ENCODE assay signal across 1 cellular context in genomic region chr11:86134580-86135318, GRCh38.
TF ChIP-seq lines count a peak whose summit lies in the region.

No MANE protein-coding gene starts in this region.

TF ChIP-seq in K562, 482 proteins besides CTCF, POLR2A, EP300 and RAD21 (continued from another document and continues in another):
- TF ChIP-seq NR4A1 (CRISPR knock-in tag; IDR thresholded peaks at IDR 0.05) (no peak), NR4A1 (tag; IDR thresholded peaks at IDR 0.05) (peak; percentile 46; the same call in 1 of the 2 replicates), TCF15 (CRISPR knock-in tag; IDR thresholded peaks at IDR 0.05) (no peak), ZNF124 (CRISPR knock-in tag; IDR thresholded peaks at IDR 0.05) (no peak), ATF3 (IDR thresholded peaks at IDR 0.05) (peak; percentile 26; the same call in 1 of the 2 replicates), ATF3 (CRISPR knock-in tag; conservative IDR thresholded peaks at IDR 0.05) (no peak), LEF1 (IDR thresholded peaks at IDR 0.05) (peak; percentile 63; the same call in 1 of the 2 replicates), PURB (CRISPR knock-in tag; IDR thresholded peaks at IDR 0.05; ENCODE audit: low read depth) (no peak), SMARCC2 (IDR thresholded peaks at IDR 0.05; ENCODE audit: low read depth) (peak; percentile 57), GTF2B (IDR thresholded peaks at IDR 0.05; ENCODE audit: extremely low read depth, insufficient read length) (no peak), USF2 (CRISPR knock-in tag; IDR thresholded peaks at IDR 0.05) (no peak), E2F5 (CRISPR knock-in tag; IDR thresholded peaks at IDR 0.05) (no peak), SRSF9 (IDR thresholded peaks at IDR 0.05; ENCODE audit: borderline replicate concordance, low read depth, low read length) (no peak), TARDBP (IDR thresholded peaks at IDR 0.05) (no peak), LARP7 (IDR thresholded peaks at IDR 0.05) (0 out of 2 replicates have a peak, but pooled peaks have one; percentile 55), L3MBTL2 (IDR thresholded peaks at IDR 0.05) (peak; percentile 50), ZNF184 (CRISPR knock-in tag; IDR thresholded peaks at IDR 0.05) (no peak), TCF3 (CRISPR knock-in tag; IDR thresholded peaks at IDR 0.05) (peak; percentile 83), CHD1 (IDR thresholded peaks at IDR 0.05; ENCODE audit: low read length) (peak; percentile 29), MBD2 (IDR thresholded peaks at IDR 0.05; ENCODE audit: borderline replicate concordance, low read depth) (peak; percentile 48; the same call in 1 of the 2 replicates), ZKSCAN1 (IDR thresholded peaks at IDR 0.05; ENCODE audit: low read depth, low read length) (0 out of 2 replicates have a peak, but pooled peaks have one; percentile 42), ZNF436 (CRISPR knock-in tag; IDR thresholded peaks at IDR 0.05) (no peak), MED1 (CRISPR knock-in tag; IDR thresholded peaks at IDR 0.05; ENCODE audit: borderline replicate concordance) (no peak), NR1H2 (CRISPR knock-in tag; IDR thresholded peaks at IDR 0.05) (no peak), FOXK2 (conservative IDR thresholded peaks at IDR 0.05 in 1 of 2, IDR thresholded peaks at IDR 0.05 in 1 of 2; ENCODE audit: low read depth in 2 of 2) (peak in 1 of 2 experiments; percentile 23; a peak in 1 of 4 replicates), POLR2B (IDR thresholded peaks at IDR 0.05; ENCODE audit: low read depth, partially characterized antibody) (peak; percentile 35), SMAD1 (IDR thresholded peaks at IDR 0.05; ENCODE audit: low read depth, low read length, partially characterized antibody) (no peak), E2F3 (CRISPR knock-in tag; IDR thresholded peaks at IDR 0.05) (no peak), E2F6 (IDR thresholded peaks at IDR 0.05; ENCODE audit: borderline replicate concordance in 1 of 2, extremely low read depth in 1 of 2, insufficient read depth in 1 of 2, insufficient read length in 1 of 2, low read depth in 1 of 2, low read length in 1 of 2, poor library complexity in 1 of 2, severe bottlenecking in 1 of 2) (no peak), ZNF384 (IDR thresholded peaks at IDR 0.05; ENCODE audit: low read depth, low read length) (peak; percentile 81), ELF1 (tag; IDR thresholded peaks at IDR 0.05) (peak; percentile 49; the same call in 1 of the 2 replicates), NR0B1 (IDR thresholded peaks at IDR 0.05; ENCODE audit: partially characterized antibody) (no peak), JUND (IDR thresholded peaks at IDR 0.05; ENCODE audit: borderline replicate concordance, low read depth, low read length) (peak; percentile 57; the same call in 1 of the 2 replicates), JUND (tag; IDR thresholded peaks at IDR 0.05; ENCODE audit: borderline replicate concordance, low read depth, low read length) (peak; percentile 76; the same call in 1 of the 3 replicates), ZNF282 (CRISPR knock-in tag; IDR thresholded peaks at IDR 0.05) (no peak), CUX1 (CRISPR knock-in tag; IDR thresholded peaks at IDR 0.05) (peak; percentile 51; the same call in 1 of the 2 replicates), SMARCA4 (IDR thresholded peaks at IDR 0.05) (peak; percentile 90), UBTF (IDR thresholded peaks at IDR 0.05; ENCODE audit: borderline replicate concordance in 1 of 2, low read depth in 2 of 2, low read length in 2 of 2) (0 out of 4 replicates have a peak, but pooled peaks of 1 of the 2 experiments have one; percentile 34), PCBP2 (IDR thresholded peaks at IDR 0.05; ENCODE audit: low read depth, low read length, poor library complexity, severe bottlenecking) (no peak), TEAD2 (tag; IDR thresholded peaks at IDR 0.05) (0 out of 2 replicates have a peak, but pooled peaks have one; percentile 19), ETV1 (tag; conservative IDR thresholded peaks at IDR 0.05; ENCODE audit: low read depth) (no peak), YBX1 (IDR thresholded peaks at IDR 0.05) (no peak), ZNF324 (CRISPR knock-in tag; IDR thresholded peaks at IDR 0.05) (no peak), CAMTA2 (CRISPR knock-in tag; conservative IDR thresholded peaks at IDR 0.05) (no peak), MLX (CRISPR knock-in tag; conservative IDR thresholded peaks at IDR 0.05) (no peak), RFX1 (IDR thresholded peaks at IDR 0.05) (no peak)
